In the genomic region with DNA sequence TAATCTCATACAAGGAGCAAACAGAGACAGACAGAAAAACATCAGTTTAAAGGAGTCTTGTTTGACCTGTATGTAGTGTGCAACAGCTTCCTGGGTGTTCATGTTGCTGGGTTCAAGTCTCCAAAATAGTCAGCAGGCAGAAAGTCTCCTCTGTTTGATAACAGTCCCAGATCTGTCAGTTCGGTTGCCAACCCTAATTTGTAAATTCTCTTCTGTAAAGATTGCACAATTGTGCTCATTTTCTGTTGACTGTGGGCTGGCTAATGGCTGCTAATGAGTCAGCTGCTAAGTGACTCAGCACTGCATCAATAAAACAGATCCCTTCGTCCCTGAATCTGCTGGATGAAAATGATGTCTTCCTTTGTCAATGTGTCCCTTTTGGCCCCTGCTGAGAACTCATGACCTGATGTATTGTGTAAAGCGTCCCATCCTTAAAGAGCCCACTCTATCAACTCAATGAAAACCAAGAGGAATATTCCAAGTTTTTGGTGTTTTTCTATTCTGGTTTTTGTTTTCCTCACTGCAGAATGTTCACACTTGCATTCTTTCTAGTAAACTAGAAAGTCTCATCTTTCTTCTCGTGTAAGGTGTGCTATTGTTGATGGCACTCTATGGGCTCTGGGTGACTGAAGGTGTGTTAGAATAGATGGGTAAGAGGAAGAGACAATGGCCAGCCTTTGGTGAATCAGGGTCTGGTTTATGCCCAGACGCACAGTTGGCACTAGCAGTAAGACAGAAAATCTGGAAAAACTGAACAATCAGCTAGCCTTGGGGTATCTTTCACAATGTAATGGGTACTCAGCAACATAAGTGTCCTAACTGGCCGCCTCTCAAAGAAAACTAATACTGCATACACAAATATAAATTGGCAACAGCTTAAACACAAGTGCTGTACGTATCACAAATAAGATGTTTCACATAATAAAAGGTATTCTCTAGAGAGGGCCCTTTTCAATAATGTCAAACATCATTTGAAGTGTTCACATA, we compare ENCODE assay signal across 1 cellular context.
TF ChIP-seq lines count a peak whose summit lies in the region.

No MANE protein-coding gene starts in this region.

TF ChIP-seq in HEK293, 187 proteins besides CTCF, POLR2A, EP300 and RAD21 (continued from another document and continues in another):
- TF ChIP-seq ZNF518A (tag by site-specific recombination; conservative IDR thresholded peaks at IDR 0.05; ENCODE audit: low read depth), result peak; percentile 75
- TF ChIP-seq ZNF274 (IDR thresholded peaks at IDR 0.05; ENCODE audit: low read length), result no peak
- TF ChIP-seq ZNF274 (tag by site-specific recombination; IDR thresholded peaks at IDR 0.05; ENCODE audit: borderline replicate concordance), result no peak
- peak; percentile 70; the same call in 1 of the 2 replicates for TF ChIP-seq MZF1 (tag by site-specific recombination; IDR thresholded peaks at IDR 0.05; ENCODE audit: borderline replicate concordance)
- no peak for TF ChIP-seq ZNF239 (tag by site-specific recombination; IDR thresholded peaks at IDR 0.05)
- peak; percentile 99 for TF ChIP-seq ZNF366 (tag by site-specific recombination; conservative IDR thresholded peaks at IDR 0.05)
- TF ChIP-seq ZNF2 (tag by site-specific recombination; IDR thresholded peaks at IDR 0.05), result no peak; the same call in 1 of the 2 replicates
- TF ChIP-seq ZNF10 (tag by site-specific recombination; IDR thresholded peaks at IDR 0.05), result peak; percentile 74
- TF ChIP-seq ZNF280D (tag by site-specific recombination; IDR thresholded peaks at IDR 0.05), result peak; percentile 97
- 0 out of 2 replicates have a peak, but pooled peaks have one; percentile 15 for TF ChIP-seq HOXD13 (CRISPR knock-in tag; IDR thresholded peaks at IDR 0.05; ENCODE audit: borderline replicate concordance)
- TF ChIP-seq OVOL3 (tag by site-specific recombination; IDR thresholded peaks at IDR 0.05), result peak; percentile 66; the same call in 1 of the 2 replicates
- TF ChIP-seq ZBTB44 (tag by site-specific recombination; IDR thresholded peaks at IDR 0.05), result peak; percentile 59
- no peak for TF ChIP-seq ZNF610 (tag by site-specific recombination; IDR thresholded peaks at IDR 0.05; ENCODE audit: borderline replicate concordance)
- TF ChIP-seq AEBP2 (tag by site-specific recombination; IDR thresholded peaks at IDR 0.05; ENCODE audit: borderline replicate concordance), result no peak
- no peak for TF ChIP-seq ZNF561 (tag by site-specific recombination; IDR thresholded peaks at IDR 0.05; ENCODE audit: borderline replicate concordance)
- TF ChIP-seq ZNF621 (tag by site-specific recombination; IDR thresholded peaks at IDR 0.05), result no peak
- peak; percentile 96 for TF ChIP-seq INSM2 (tag by site-specific recombination; IDR thresholded peaks at IDR 0.05)
- TF ChIP-seq ZNF558 (tag by site-specific recombination; IDR thresholded peaks at IDR 0.05), result peak; percentile 95
- TF ChIP-seq GLI4 (tag by site-specific recombination; IDR thresholded peaks at IDR 0.05), result 0 out of 2 replicates have a peak, but pooled peaks have one; percentile 62
- peak; percentile 98 for TF ChIP-seq SP7 (tag by site-specific recombination; IDR thresholded peaks at IDR 0.05)
- TF ChIP-seq ZNF626 (tag by site-specific recombination; IDR thresholded peaks at IDR 0.05), result 0 out of 2 replicates have a peak, but pooled peaks have one; percentile 27
- 0 out of 2 replicates have a peak, but pooled peaks have one; percentile 7 for TF ChIP-seq ZSCAN30 (tag by site-specific recombination; IDR thresholded peaks at IDR 0.05)
- TF ChIP-seq ZNF768 (tag by site-specific recombination; IDR thresholded peaks at IDR 0.05), result no peak
- TF ChIP-seq ATF2 (tag by site-specific recombination; IDR thresholded peaks at IDR 0.05; ENCODE audit: low read depth), result no peak
- TF ChIP-seq ZNF266 (tag by site-specific recombination; IDR thresholded peaks at IDR 0.05; ENCODE audit: low read depth), result no peak
- peak; percentile 85 for TF ChIP-seq ZFP69B (tag by site-specific recombination; IDR thresholded peaks at IDR 0.05)
- no peak for TF ChIP-seq ZNF521 (tag by site-specific recombination; IDR thresholded peaks at IDR 0.05)
- TF ChIP-seq ZNF19 (tag by site-specific recombination; IDR thresholded peaks at IDR 0.05; ENCODE audit: low read depth), result no peak
- TF ChIP-seq, protein P1, sequence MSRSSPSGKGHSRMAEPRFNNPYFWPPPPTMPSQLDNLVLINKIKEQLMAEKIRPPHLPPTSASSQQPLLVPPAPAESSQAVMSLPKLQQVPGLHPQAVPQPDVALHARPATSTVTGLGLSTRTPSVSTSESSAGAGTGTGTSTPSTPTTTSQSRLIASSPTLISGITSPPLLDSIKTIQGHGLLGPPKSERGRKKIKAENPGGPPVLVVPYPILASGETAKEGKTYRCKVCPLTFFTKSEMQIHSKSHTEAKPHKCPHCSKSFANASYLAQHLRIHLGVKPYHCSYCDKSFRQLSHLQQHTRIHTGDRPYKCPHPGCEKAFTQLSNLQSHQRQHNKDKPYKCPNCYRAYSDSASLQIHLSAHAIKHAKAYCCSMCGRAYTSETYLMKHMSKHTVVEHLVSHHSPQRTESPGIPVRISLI (tag by site-specific recombination; IDR thresholded peaks at IDR 0.05), result peak; percentile 68; the same call in 1 of the 2 replicates
- TF ChIP-seq GLI2 (tag by site-specific recombination; IDR thresholded peaks at IDR 0.05; ENCODE audit: borderline replicate concordance, low read depth), result no peak; the same call in 1 of the 2 replicates
- TF ChIP-seq KLF8 (tag by site-specific recombination; IDR thresholded peaks at IDR 0.05), result peak; percentile 82
- TF ChIP-seq ZNF350 (tag by site-specific recombination; IDR thresholded peaks at IDR 0.05), result 0 out of 2 replicates have a peak, but pooled peaks have one; percentile 6
- TF ChIP-seq ZNF549 (tag by site-specific recombination; IDR thresholded peaks at IDR 0.05), result no peak
- TF ChIP-seq ZNF302 (tag by site-specific recombination; IDR thresholded peaks at IDR 0.05; ENCODE audit: low read depth), result no peak
- peak; percentile 82; the same call in 1 of the 2 replicates for TF ChIP-seq ZNF391 (tag by site-specific recombination; IDR thresholded peaks at IDR 0.05; ENCODE audit: borderline replicate concordance, low read depth)
- TF ChIP-seq ZNF596 (tag by site-specific recombination; IDR thresholded peaks at IDR 0.05), result no peak
- no peak for TF ChIP-seq REPIN1 (tag by site-specific recombination; IDR thresholded peaks at IDR 0.05; ENCODE audit: low read depth)
- no peak for TF ChIP-seq ZNF169 (tag by site-specific recombination; IDR thresholded peaks at IDR 0.05)
- TF ChIP-seq, protein P2, sequence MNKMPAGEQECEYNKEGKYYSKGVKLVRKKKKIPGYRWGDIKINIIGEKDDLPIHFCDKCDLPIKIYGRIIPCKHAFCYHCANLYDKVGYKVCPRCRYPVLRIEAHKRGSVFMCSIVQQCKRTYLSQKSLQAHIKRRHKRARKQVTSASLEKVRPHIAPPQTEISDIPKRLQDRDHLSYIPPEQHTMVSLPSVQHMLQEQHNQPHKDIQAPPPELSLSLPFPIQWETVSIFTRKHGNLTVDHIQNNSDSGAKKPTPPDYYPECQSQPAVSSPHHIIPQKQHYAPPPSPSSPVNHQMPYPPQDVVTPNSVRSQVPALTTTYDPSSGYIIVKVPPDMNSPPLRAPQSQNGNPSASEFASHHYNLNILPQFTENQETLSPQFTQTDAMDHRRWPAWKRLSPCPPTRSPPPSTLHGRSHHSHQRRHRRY (tag by site-specific recombination; IDR thresholded peaks at IDR 0.05), result no peak
